Comparison of ENCODE assay signal across 30 cellular contexts in the genomic region with DNA sequence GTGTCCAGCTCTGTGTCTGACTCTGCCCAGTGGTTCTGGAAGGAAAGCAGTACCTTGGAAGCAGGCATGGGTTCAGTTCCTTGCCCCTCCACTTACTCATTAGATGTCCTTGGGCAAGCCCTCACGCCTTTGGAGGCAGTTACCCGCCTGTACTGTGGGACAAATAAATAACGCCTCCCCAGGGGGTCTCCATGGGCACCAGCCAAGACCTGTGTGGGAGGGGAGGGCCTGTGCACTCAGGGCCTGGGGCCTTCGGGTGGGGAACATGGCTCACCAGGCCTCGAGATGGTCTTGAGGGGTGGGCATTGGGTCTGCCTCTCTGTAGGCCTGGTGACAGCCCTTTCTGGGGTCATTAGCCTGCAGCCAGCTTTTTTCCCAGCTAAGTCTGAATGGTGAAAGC.
DNase-seq lines count a peak whose midpoint lies in the region; ATAC-seq and TF ChIP-seq lines count a peak whose summit lies in the region.
"Had no signal": no experiment of that assay in that cellular context is flagged by ENCODE, and none has a peak within 500 bp of the region (broad histone marks: within the 10 kb centered on the region; RNA-seq: fewer than 3 reads in every experiment).

No MANE protein-coding gene starts in this region.

- peak overlapping the region; percentile 47 to 61 for H3K27ac ChIP-seq in ascending aorta
- peak overlapping the region in 3 of 4 donors; percentile 48 to 73 (median 69) for H3K27ac ChIP-seq in gastroesophageal sphincter
- peak overlapping the region in 1 of 2 donors; percentile 40 for H3K27ac ChIP-seq in ovary
- H3K27ac ChIP-seq in transverse colon: peak overlapping the region; percentile 13 to 61 (median 38)
- H3K27ac ChIP-seq: SJCRH30, testis, VCaP had no signal

- H3K27me3 Mint-ChIP-seq in chondrocyte (ENCODE audit: low read depth): no peaks in the 10 kb centered on the region
- H3K27me3 Mint-ChIP-seq: activated T-helper 17 cell treated with anti-CD3 and anti-CD28 coated beads, Interleukin-2, amount 50 U/mL, for 72 hours; naive thymus-derived CD8-positive, alpha-beta T cell had no signal

- no peaks in the 10 kb centered on the region for H3K9me3 Mint-ChIP-seq in chondrocyte (ENCODE audit: low read depth)

- H3K36me3 ChIP-seq in ascending aorta (no peaks in the 10 kb centered on the region), gastroesophageal sphincter (no peaks in the 10 kb centered on the region), ovary (no peaks in the 10 kb centered on the region), transverse colon (no peaks in the 10 kb centered on the region)
- H3K36me3 ChIP-seq: SJCRH30 had no signal

- H3K4me3 ChIP-seq in ascending aorta (no peak overlapping the region), gastroesophageal sphincter (no peak overlapping the region), ovary (no peak overlapping the region), transverse colon (no peak overlapping the region)
- H3K4me3 ChIP-seq: GM23338, SJCRH30, skin epidermis, testis had no signal

- intact Hi-C loops in ascending aorta (cut with DNase I) (no loop called here), ovary (cut with DNase I) (no loop called here), transverse colon (cut with DNase I; ENCODE audit: low total_unique reads) (no loop called here)

- H3K4me1 Mint-ChIP-seq in chondrocyte (ENCODE audit: low read depth): peaks cover 12% of the 10 kb centered on the region

- in situ Hi-C loops in transverse colon (cut with MboI; ENCODE audit: low pct_ligation_motif_present in 1 of 4, low pct_unique_long_range_greater_than_20kb in 1 of 4, low sequenced_read_pairs in 3 of 4): no loop called here

- no CpG with 5 or more reads among the region's 5 CpGs for WGBS in gastroesophageal sphincter (ENCODE audit: low coverage in 1 of 2), 2 donors
- 42 to 83% (median 53%) methylated on average over 5 of the region's 5 CpGs for WGBS in ovary, 3 donors
- WGBS in transverse colon (ENCODE audit: low coverage in 1 of 2), 2 donors: 79% methylated on average over 5 of the region's 5 CpGs; no CpG with 5 or more reads in 1 of the 2 donors

- TF ChIP-seq CTCF in ascending aorta (IDR thresholded peaks at IDR 0.05) (no peak), gastroesophageal sphincter (IDR thresholded peaks at IDR 0.05) (no peak), ovary (IDR thresholded peaks at IDR 0.05) (no peak), transverse colon (IDR thresholded peaks at IDR 0.05) (no peak), chondrocyte (IDR thresholded peaks at IDR 0.05) (no peak)

- no peaks in the 10 kb centered on the region for H3K27me3 ChIP-seq in ascending aorta
- no peaks in the 10 kb centered on the region for H3K27me3 ChIP-seq in gastroesophageal sphincter
- H3K27me3 ChIP-seq in ovary: no peaks in the 10 kb centered on the region
- H3K27me3 ChIP-seq in transverse colon: no peaks in the 10 kb centered on the region
- H3K27me3 ChIP-seq: SJCRH30, testis had no signal

- peaks cover 10 to 37% of the 10 kb centered on the region in 2 donors for H3K4me1 ChIP-seq in ascending aorta
- peaks cover 0 to 59% (median 23%) of the 10 kb centered on the region in 3 donors for H3K4me1 ChIP-seq in gastroesophageal sphincter
- peaks cover 25% of the 10 kb centered on the region for H3K4me1 ChIP-seq in ovary (ENCODE audit: insufficient read depth)
- peaks cover 3 to 20% (median 15%) of the 10 kb centered on the region in 4 donors for H3K4me1 ChIP-seq in transverse colon
- H3K4me1 ChIP-seq: Caco-2 had no signal

- H3K36me3 Mint-ChIP-seq in chondrocyte (ENCODE audit: low read depth): peaks cover 4% of the 10 kb centered on the region

- no peak for DNase-seq in ascending aorta (ENCODE audit: low spot score in 2 of 2)
- DNase-seq in ovary: peak in 3 of 5 donors; percentile 45 to 60 (median 45)
- DNase-seq in transverse colon: no peak
- DNase-seq in chondrocyte (ENCODE audit: low spot score): no peak
- no peak for DNase-seq in KG1 (lab: John Stamatoyannopoulos, UW)
- DNase-seq in GM19240 (ENCODE audit: insufficient read length, low spot score): no peak
- DNase-seq: activated CD4-positive, alpha-beta T cell treated with anti-CD3 and anti-CD28 coated beads for 48 hours; Caco-2; DMS79; effector CD4-positive, alpha-beta T cell; GDM1; glutamatergic neuron; islet precursor cell; NCI-H1092 treated with DMSO at 0.1 percent for 48 hours; NCI-H1930; NCI-H2171 treated with DMSO at 0.1 percent for 48 hours; NCI-H510A treated with DMSO at 0.1 percent for 48 hours; SJCRH30; stimulated activated naive CD4-positive, alpha-beta T cell; SW 1271; T-helper 9 cell; testis had no signal

- TF ChIP-seq POLR2A in gastroesophageal sphincter (IDR thresholded peaks at IDR 0.05): no peak
- no peak for TF ChIP-seq POLR2A in ovary (IDR thresholded peaks at IDR 0.05)
- no peak for TF ChIP-seq POLR2A in transverse colon (IDR thresholded peaks at IDR 0.05)

- no peak overlapping the region for H3K4me3 Mint-ChIP-seq in chondrocyte (ENCODE audit: unreplicated experiment)
- H3K4me3 Mint-ChIP-seq: activated T-helper 17 cell treated with anti-CD3 and anti-CD28 coated beads, Interleukin-2, amount 50 U/mL, for 72 hours; CD14-positive monocyte; GM23338; naive thymus-derived CD8-positive, alpha-beta T cell had no signal

- no peak overlapping the region for H3K27ac Mint-ChIP-seq in chondrocyte (ENCODE audit: unreplicated experiment)
- H3K27ac Mint-ChIP-seq: activated T-helper 17 cell treated with anti-CD3 and anti-CD28 coated beads, Interleukin-2, amount 50 U/mL, for 72 hours; GM23338 had no signal

- no peaks in the 10 kb centered on the region for H3K9me3 ChIP-seq in ascending aorta
- peaks cover 0 to 5% (median 0%) of the 10 kb centered on the region in 3 donors for H3K9me3 ChIP-seq in gastroesophageal sphincter
- H3K9me3 ChIP-seq in ovary: no peaks in the 10 kb centered on the region
- no peaks in the 10 kb centered on the region for H3K9me3 ChIP-seq in transverse colon
- H3K9me3 ChIP-seq: testis had no signal

- no peak for ATAC-seq in gastroesophageal sphincter
- ATAC-seq: activated naive CD4-positive, alpha-beta T cell treated with anti-CD3 and anti-CD28 coated beads, Interleukin-2, amount 50 U/mL, for 72 hours; activated T-helper 17 cell treated with anti-CD3 and anti-CD28 coated beads, Interleukin-2, amount 50 U/mL, for 72 hours; GM23338; naive thymus-derived CD8-positive, alpha-beta T cell had no signal

- TF ChIP-seq EP300 in gastroesophageal sphincter (IDR thresholded peaks at IDR 0.05) (no peak), ovary (IDR thresholded peaks at IDR 0.05) (no peak), transverse colon (IDR thresholded peaks at IDR 0.05; ENCODE audit: low read depth) (no peak)

Comparison
In these comparisons a context has a peak if more than half of its experiments do, and no peak if none do; other contexts are left out.
1. DNase-seq: peak in ovary (3 of 5); none in ascending aorta (0 of 2), transverse colon (single experiment), chondrocyte (single experiment), KG1 (single experiment) and GM19240 (single experiment).